37 cellular contexts compared by ENCODE assay signal in genomic region chrX:2684256-2684655, GRCh38. TPM values are rescaled to one million over a fixed set of nuclear protein-coding genes. Genes with fewer than 3 reads are reported as not detected.
A peak's percentile ranks its signal among the peaks of the same experiment; 100 is the strongest.
DNase-seq lines count a peak whose midpoint lies in the region; ATAC-seq, FAIRE-seq and TF ChIP-seq lines count a peak whose summit lies in the region.
"Had no signal": no experiment of that assay in that cellular context is flagged by ENCODE, and none has a peak within 500 bp of the region (broad histone marks: within the 10 kb centered on the region; RNA-seq: fewer than 3 reads in every experiment).

No MANE protein-coding gene starts in this region.

- ATAC-seq in activated T-cell treated with anti-CD3 and anti-CD28 coated beads, Interleukin-2, amount 50 U/mL, for 72 hours (replicated peaks in 1 of 2): no peak
- ATAC-seq in K562 (no peak), left lung (no peak)
- ATAC-seq: A549; CD8-positive, alpha-beta T cell had no signal

- no peak overlapping the region for H3K4me3 ChIP-seq in HEK293 (ENCODE audit: low read depth, low read length)
- no peak overlapping the region for H3K4me3 ChIP-seq in K562
- no peak overlapping the region for H3K4me3 ChIP-seq in left lung
- H3K4me3 ChIP-seq in HAP-1: no peak overlapping the region
- H3K4me3 ChIP-seq: A549; BLaER1; BLaER1 treated with 17β-estradiol and CSF1 and Interleukin-3, amounts not matched to agents 10 nM and 100 nM had no signal

- H3K9me1 ChIP-seq in K562 (ENCODE audit: control insufficient read depth, insufficient read depth, low read length): no peaks in the 10 kb centered on the region

- H2AFZ ChIP-seq in K562 (ENCODE audit: low read depth, low read length): no peak overlapping the region

- POLR2A ChIA-PET in HEK293 (lab: Yijun Ruan, JAX): no interaction called here
- POLR2A ChIA-PET in K562 (lab: Yijun Ruan, JAX): no interaction called here

- H3K36me3 ChIP-seq in HEK293 (ENCODE audit: control insufficient read depth in 2 of 2, insufficient read depth in 1 of 2, low read length in 2 of 2) (no peaks in the 10 kb centered on the region), K562 (ENCODE audit: control insufficient read depth, insufficient read depth, low read length) (no peaks in the 10 kb centered on the region), left lung (no peaks in the 10 kb centered on the region), HAP-1 (replicated peaks) (no peaks in the 10 kb centered on the region)
- H3K36me3 ChIP-seq: BE2C; BLaER1; BLaER1 treated with 17β-estradiol and CSF1 and Interleukin-3, amounts not matched to agents 10 nM and 100 nM had no signal

- no peak for FAIRE-seq in K562 (lab: Jason Lieb, UNC)
- FAIRE-seq: A204.1, A549, D721Med had no signal

- H3K79me2 ChIP-seq in K562 (ENCODE audit: control insufficient read depth, insufficient read depth, low read length): no peaks in the 10 kb centered on the region

- no peaks in the 10 kb centered on the region for H3K9me3 ChIP-seq in HEK293 (ENCODE audit: control insufficient read depth, insufficient read depth, low read depth, low read length)
- no peaks in the 10 kb centered on the region for H3K9me3 ChIP-seq in K562 (replicated peaks; ENCODE audit: control insufficient read depth, insufficient read depth, low read depth, low read length)
- H3K9me3 ChIP-seq in left lung: no peaks in the 10 kb centered on the region
- H3K9me3 ChIP-seq in HAP-1: no peaks in the 10 kb centered on the region; the same call in 1 of the 2 replicates
- H3K9me3 ChIP-seq: A549; BE2C; BLaER1; BLaER1 treated with 17β-estradiol and CSF1 and Interleukin-3, amounts not matched to agents 10 nM and 100 nM; Caco-2 had no signal

- H3K4me1 ChIP-seq in HEK293 (ENCODE audit: control insufficient read depth, insufficient read depth, low read length): peaks cover 10% of the 10 kb centered on the region
- H3K4me1 ChIP-seq in K562 (replicated peaks in 1 of 2; ENCODE audit: control insufficient read depth in 2 of 2, insufficient read depth in 2 of 2, low read length in 2 of 2): peaks cover 0 to 6% of the 10 kb centered on the region in 2 experiments; a peak in 2 of 5 replicates
- no peaks in the 10 kb centered on the region for H3K4me1 ChIP-seq in left lung
- H3K4me1 ChIP-seq in HAP-1: no peaks in the 10 kb centered on the region
- H3K4me1 ChIP-seq: BE2C; BLaER1; BLaER1 treated with 17β-estradiol and CSF1 and Interleukin-3, amounts not matched to agents 10 nM and 100 nM had no signal

- H3K4me2 ChIP-seq in K562 (ENCODE audit: insufficient read depth, low read length): no peak overlapping the region
- H3K4me2 ChIP-seq: A549; BLaER1; BLaER1 treated with 17β-estradiol and CSF1 and Interleukin-3, amounts not matched to agents 10 nM and 100 nM had no signal

- no peaks in the 10 kb centered on the region for H3K27me3 Mint-ChIP-seq in activated T-cell treated with anti-CD3 and anti-CD28 coated beads, Interleukin-2, amount 50 U/mL, for 72 hours (ENCODE audit: low read depth)
- H3K27me3 Mint-ChIP-seq in activated naive CD4-positive, alpha-beta T cell treated with anti-CD3 and anti-CD28 coated beads, Interleukin-2, amount 10 ng/mL, durations not matched to agents 7 days and 5 days: peaks cover 18% of the 10 kb centered on the region
- H3K27me3 Mint-ChIP-seq: B cell; CD4-positive, alpha-beta memory T cell; CD4-positive, alpha-beta T cell had no signal

- intact Hi-C loops in K562 (cut with micrococcal nuclease): no loop called here
- intact Hi-C loops in left lung (cut with DNase I): no loop called here

- in situ Hi-C loops in K562 (cut with MboI) (no loop called here), HAP-1 (cut with MboI; ENCODE audit: low sequenced_read_pairs) (no loop called here)

- CTCF ChIA-PET in activated naive CD4-positive, alpha-beta T cell treated with anti-CD3 and anti-CD28 coated beads, Interleukin-2, amount 10 ng/mL, durations not matched to agents 7 days and 5 days (lab: Charles Lee): no interaction called here
- CTCF ChIA-PET in HEK293 (lab: Yijun Ruan, JAX) (no interaction called here), K562 (lab: Yijun Ruan, JAX; ENCODE audit: low intra/inter-chr PET ratio) (no interaction called here)

- TF ChIP-seq RAD21 in K562 (CRISPR knock-in tag; conservative IDR thresholded peaks at IDR 0.05 in 1 of 2, IDR thresholded peaks at IDR 0.05 in 1 of 2): no peak

- peaks cover 0 to 3% of the 10 kb centered on the region in 2 donors for H3K9me3 Mint-ChIP-seq in activated T-cell treated with anti-CD3 and anti-CD28 coated beads, Interleukin-2, amount 50 U/mL, for 72 hours
- H3K9me3 Mint-ChIP-seq in activated naive CD4-positive, alpha-beta T cell treated with anti-CD3 and anti-CD28 coated beads, Interleukin-2, amount 10 ng/mL, durations not matched to agents 7 days and 5 days: no peaks in the 10 kb centered on the region
- H3K9me3 Mint-ChIP-seq: CD4-positive, alpha-beta T cell; CD8-positive, alpha-beta memory T cell; CD8-positive, alpha-beta T cell had no signal

- no peak overlapping the region for H3K9ac ChIP-seq in K562 (ENCODE audit: insufficient read depth in 1 of 2, low read depth in 2 of 2, low read length in 2 of 2)
- H3K9ac ChIP-seq: BLaER1; BLaER1 treated with 17β-estradiol and CSF1 and Interleukin-3, amounts not matched to agents 10 nM and 100 nM had no signal

- H3K27ac ChIP-seq in HEK293 (ENCODE audit: extremely low read depth, low read depth, low read length): no peak overlapping the region
- no peak overlapping the region for H3K27ac ChIP-seq in K562 (ENCODE audit: extremely low read depth, low read depth, low read length)
- no peak overlapping the region for H3K27ac ChIP-seq in left lung
- H3K27ac ChIP-seq: 22Rv1; A549; BLaER1; BLaER1 treated with 17β-estradiol and CSF1 and Interleukin-3, amounts not matched to agents 10 nM and 100 nM; C4-2B had no signal

- H3K4me1 Mint-ChIP-seq in activated T-cell treated with anti-CD3 and anti-CD28 coated beads, Interleukin-2, amount 50 U/mL, for 72 hours (ENCODE audit: low read depth): no peaks in the 10 kb centered on the region
- no peaks in the 10 kb centered on the region for H3K4me1 Mint-ChIP-seq in activated naive CD4-positive, alpha-beta T cell treated with anti-CD3 and anti-CD28 coated beads, Interleukin-2, amount 10 ng/mL, durations not matched to agents 7 days and 5 days
- H3K4me1 Mint-ChIP-seq: B cell; CD14-positive monocyte; CD4-positive, CD25-positive, alpha-beta regulatory T cell; CD8-positive, alpha-beta memory T cell had no signal

- peak overlapping the region; percentile 66 for H3K27ac Mint-ChIP-seq in activated T-cell treated with anti-CD3 and anti-CD28 coated beads, Interleukin-2, amount 50 U/mL, for 72 hours
- peak overlapping the region; percentile 47 for H3K27ac Mint-ChIP-seq in activated naive CD4-positive, alpha-beta T cell treated with anti-CD3 and anti-CD28 coated beads, Interleukin-2, amount 10 ng/mL, durations not matched to agents 7 days and 5 days
- H3K27ac Mint-ChIP-seq: B cell; CD14-positive monocyte; CD4-positive, alpha-beta memory T cell; CD4-positive, alpha-beta T cell; CD4-positive, CD25-positive, alpha-beta regulatory T cell; CD8-positive, alpha-beta T cell had no signal

- no peaks in the 10 kb centered on the region; a peak in 1 of 5 replicates for H3K27me3 ChIP-seq in K562 (ENCODE audit: control insufficient read depth in 2 of 2, insufficient read depth in 2 of 2, low read length in 2 of 2)
- H3K27me3 ChIP-seq in left lung: no peaks in the 10 kb centered on the region
- no peaks in the 10 kb centered on the region for H3K27me3 ChIP-seq in HAP-1 (ENCODE audit: low read depth)
- H3K27me3 ChIP-seq: BE2C; BLaER1; BLaER1 treated with 17β-estradiol and CSF1 and Interleukin-3, amounts not matched to agents 10 nM and 100 nM had no signal

- no peak overlapping the region for H3K4me3 Mint-ChIP-seq in activated T-cell treated with anti-CD3 and anti-CD28 coated beads, Interleukin-2, amount 50 U/mL, for 72 hours
- no peak overlapping the region for H3K4me3 Mint-ChIP-seq in activated naive CD4-positive, alpha-beta T cell treated with anti-CD3 and anti-CD28 coated beads, Interleukin-2, amount 10 ng/mL, durations not matched to agents 7 days and 5 days
- H3K4me3 Mint-ChIP-seq: B cell; CD14-positive monocyte; CD4-positive, alpha-beta memory T cell; CD4-positive, alpha-beta T cell; CD4-positive, CD25-positive, alpha-beta regulatory T cell; CD8-positive, alpha-beta T cell had no signal

- WGBS in K562 (ENCODE audit: insufficient coverage, low coverage, missing lambda C conversion rate): no CpG with 5 or more reads among the region's 1 CpG

- TF ChIP-seq CTCF in HEK293 (tag by site-specific recombination; IDR thresholded peaks at IDR 0.05) (no peak), K562 (IDR thresholded peaks at IDR 0.05 in 2 of 3, conservative IDR thresholded peaks at IDR 0.05 in 1 of 3; ENCODE audit: insufficient read depth in 2 of 3, low read depth in 1 of 3, low read length in 3 of 3) (no peak), left lung (IDR thresholded peaks at IDR 0.05) (no peak)

- TF ChIP-seq EP300 in K562 (IDR thresholded peaks at IDR 0.05; ENCODE audit: low read length): no peak

- no TSS peak for BruUV-seq in K562 (replicated peaks; lab: Mats Ljungman, UMichigan)

- no peaks in the 10 kb centered on the region for H3K36me3 Mint-ChIP-seq in activated T-cell treated with anti-CD3 and anti-CD28 coated beads, Interleukin-2, amount 50 U/mL, for 72 hours (ENCODE audit: insufficient read depth in 2 of 2)
- no peaks in the 10 kb centered on the region for H3K36me3 Mint-ChIP-seq in activated naive CD4-positive, alpha-beta T cell treated with anti-CD3 and anti-CD28 coated beads, Interleukin-2, amount 10 ng/mL, durations not matched to agents 7 days and 5 days
- H3K36me3 Mint-ChIP-seq: CD14-positive monocyte; CD8-positive, alpha-beta T cell had no signal

- DNase-seq in activated T-cell treated with anti-CD3 and anti-CD28 coated beads, Interleukin-2, amount 50 U/mL, for 72 hours: no peak
- DNase-seq in activated T-cell treated with anti-CD3 and anti-CD28 coated beads for 4 hours (no peak), K562 (ENCODE audit: extremely low read depth in 1 of 4, low spot score in 3 of 4) (no peak), left lung (no peak), HAP-1 (ENCODE audit: low spot score in 2 of 2) (no peak)
- no peak for DNase-seq in activated naive CD4-positive, alpha-beta T cell treated with anti-CD3 and anti-CD28 coated beads, Interleukin-2, amount 10 ng/mL, durations not matched to agents 7 days and 5 days
- DNase-seq in activated naive CD4-positive, alpha-beta T cell treated with anti-CD3 and anti-CD28 coated beads, Interleukin-2, amount 50 U/mL, for 16 hours: no peak
- DNase-seq: 8988T; ACHN; AML-193; BE2C; C1 segment of cervical spinal cord; Caco-2; Calu3; CD4-positive, alpha-beta memory T cell; CD4-positive, alpha-beta T cell; CD4-positive, CD25-positive, alpha-beta regulatory T cell; CD8-positive, alpha-beta memory T cell; CD8-positive, alpha-beta T cell; COR-L47; DMS 273 treated with DMSO at 0.1 percent for 48 hours; DMS153; DMS53; DMS79; DMS79 treated with DMSO at 0.1 percent for 48 hours; DND-41; EL had no signal

- TF ChIP-seq POLR2A in K562 (conservative IDR thresholded peaks at IDR 0.05): no peak

- H4K20me1 ChIP-seq in K562 (replicated peaks; ENCODE audit: control insufficient read depth, insufficient read depth, low read length): no peaks in the 10 kb centered on the region
- H4K20me1 ChIP-seq: BLaER1; BLaER1 treated with 17β-estradiol and CSF1 and Interleukin-3, amounts not matched to agents 10 nM and 100 nM had no signal

RNA-seq across cellular contexts. Expression of gene CD99, which starts 6.8 kb away (rescaled TPM):
- total RNA-seq in activated T-cell treated with anti-CD3 and anti-CD28 coated beads, Interleukin-2, amount 50 U/mL, for 72 hours: 100 to 1,000 TPM; 148 to 222 TPM
- total RNA-seq in K562 (2011; cell fraction: chromatin; rRNA removed; ENCODE audit: low replicate concordance): 25.2 and 28.2 TPM in 2 replicates
- 23.9 and 33.5 TPM in 2 replicates for total RNA-seq in K562 (2011; cell fraction: nucleolus; rRNA removed)
- total RNA-seq in K562 (2011; cell fraction: nucleoplasm; rRNA removed): 36.3 and 51.0 TPM in 2 replicates
- total RNA-seq in K562 (2014; rRNA removed) (46.4 and 55.3 TPM in 2 replicates), K562 (2014; rRNA removed; fragmentation: Illumina TruSeq; extraction: Trizol) (23.6 and 23.9 TPM in 2 replicates), K562 (2015; rRNA removed; fragmentation: Illumina TruSeq; extraction: Trizol) (33.3 and 34.5 TPM in 2 replicates), K562 (2021) (41.2 and 42.3 TPM in 2 replicates), left lung (100 to 1,000 TPM; 211 to 288 TPM)
- polyA plus RNA-seq in K562 (2011; rRNA removed) (10.8 and 21.3 TPM in 2 replicates), K562 (2014; fragmentation: Illumina TruSeq; extraction: Trizol) (40.2 and 41.6 TPM in 2 replicates), K562 (2014; fragmentation: Nextera tagmentation; extraction: Ambion mirVana) (1 to 10 TPM; 5.0 to 5.6 TPM), K562 (2014; rRNA removed) (38.4 and 41.5 TPM in 2 replicates)
- polyA plus RNA-seq in K562 (2011; cell fraction: cytosol; rRNA removed): 29.0 and 37.1 TPM in 2 replicates
- polyA plus RNA-seq in K562 (2011; cell fraction: nucleus; rRNA removed): 16.6 and 29.9 TPM in 2 replicates
- 55.5 and 80.3 TPM in 2 replicates for polyA plus RNA-seq in K562 (2012)
- polyA minus RNA-seq in K562 (2011; rRNA and poly(A)+ RNA removed): 8.0 and 17.6 TPM in 2 replicates
- 19.2 and 24.3 TPM in 2 replicates for polyA minus RNA-seq in K562 (2011; cell fraction: cytosol; rRNA and poly(A)+ RNA removed)
- polyA minus RNA-seq in K562 (2011; cell fraction: nucleus; rRNA and poly(A)+ RNA removed): 3.6 and 8.8 TPM in 2 replicates
